ENCODE assay signal across 8 cellular contexts in genomic region chr17:81834831-81835267, GRCh38. TPM values are rescaled to one million over a fixed set of nuclear protein-coding genes. Genes with fewer than 3 reads are reported as not detected.
DNase-seq lines count a peak whose midpoint lies in the region; ATAC-seq and TF ChIP-seq lines count a peak whose summit lies in the region.

TSS of gene PPP1R27 (minus strand) at chr17:81835050. CDS start at chr17:81834953, 97 bp downstream.

- H3K4me3 Mint-ChIP-seq in IgD-negative memory B cell, result peak within 1 kb of the TSS; percentile 81 to 94 (median 86)

- POLR2A ChIA-PET in A673 (lab: Charles Lee; ENCODE audit: low non-redundant PET), result interaction anchor here (0.6 kb wide), 1 partner anchor 215 kb away, joined by 3 read pairs; no protein-coding TSS in a partner anchor

- H3K27ac ChIP-seq in A673 (ENCODE audit: low read depth, low read length, poor library complexity, severe bottlenecking) (peak within 1 kb of the TSS; percentile 98), breast epithelium (peak within 1 kb of the TSS; percentile 94 to 97), mucosa of rectum (ENCODE audit: low read depth in 2 of 2, low read length in 2 of 2) (peak within 1 kb of the TSS; percentile 86 to 93)

- H3K4me1 ChIP-seq in A673 (ENCODE audit: insufficient read depth, low read length, poor library complexity, severe bottlenecking), result peaks cover 9% of the 10 kb centered on the region
- peaks cover 4 to 16% of the 10 kb centered on the region in 2 donors for H3K4me1 ChIP-seq in breast epithelium
- peaks cover 11 to 16% of the 10 kb centered on the region in 2 donors for H3K4me1 ChIP-seq in mucosa of rectum (ENCODE audit: control insufficient read depth in 2 of 2, insufficient read depth in 2 of 2, low read length in 2 of 2)

- no peaks in the 10 kb centered on the region for H3K36me3 Mint-ChIP-seq in IgD-negative memory B cell

- peak within 1 kb of the TSS; percentile 85 to 94 for H3K9ac ChIP-seq in mucosa of rectum (ENCODE audit: low read depth in 1 of 2, low read length in 2 of 2)

- peaks cover 7 to 18% (median 14%) of the 10 kb centered on the region in 3 donors for H3K4me1 Mint-ChIP-seq in IgD-negative memory B cell

- H3K9me3 Mint-ChIP-seq in IgD-negative memory B cell, result no peaks in the 10 kb centered on the region

- intact Hi-C loops in A673 (cut with micrococcal nuclease; ENCODE audit: unreplicated experiment) (no loop called here), breast epithelium (cut with DNase I; ENCODE audit: low total_unique reads) (no loop called here)

- no peak for TF ChIP-seq POLR2A in breast epithelium (IDR thresholded peaks at IDR 0.05)

- no peaks in the 10 kb centered on the region for H3K27me3 Mint-ChIP-seq in IgD-negative memory B cell

- no peak for ATAC-seq in HG02870 (IDR thresholded peaks at IDR 0.05; ENCODE audit: unreplicated experiment)
- no peak for ATAC-seq in HG03521 (IDR thresholded peaks at IDR 0.05; ENCODE audit: unreplicated experiment)

- TF ChIP-seq CTCF in A673 (conservative IDR thresholded peaks at IDR 0.05; ENCODE audit: low read depth, low read length) (no peak), breast epithelium (IDR thresholded peaks at IDR 0.05) (no peak), GM10266 (IDR thresholded peaks at IDR 0.05; ENCODE audit: control insufficient read depth, insufficient read depth, low read depth, missing control alignments) (no peak)

- H3K27me3 ChIP-seq in A673 (replicated peaks; ENCODE audit: insufficient read depth, low read depth, low read length, poor library complexity), result no peaks in the 10 kb centered on the region
- H3K27me3 ChIP-seq in breast epithelium, result no peaks in the 10 kb centered on the region
- H3K27me3 ChIP-seq in mucosa of rectum (ENCODE audit: control insufficient read depth in 2 of 2, insufficient read depth in 2 of 2, low read length in 2 of 2), result no peaks in the 10 kb centered on the region

- no peaks in the 10 kb centered on the region for H3K9me3 ChIP-seq in A673 (ENCODE audit: low read depth, low read length, poor library complexity, severe bottlenecking)
- no peaks in the 10 kb centered on the region for H3K9me3 ChIP-seq in breast epithelium
- H3K9me3 ChIP-seq in mucosa of rectum (ENCODE audit: control insufficient read depth in 2 of 2, low read length in 2 of 2), result no peaks in the 10 kb centered on the region

- CTCF ChIA-PET in A673 (lab: Charles Lee), result no interaction called here

- BruUV-seq in A673 (replicated peaks; lab: Mats Ljungman, UMichigan), result no TSS peak

- no peaks in the 10 kb centered on the region for H3K36me3 ChIP-seq in A673 (ENCODE audit: insufficient read depth, low read length, poor library complexity, severe bottlenecking)
- H3K36me3 ChIP-seq in breast epithelium, result no peaks in the 10 kb centered on the region
- no peaks in the 10 kb centered on the region for H3K36me3 ChIP-seq in mucosa of rectum (ENCODE audit: control insufficient read depth in 2 of 2, insufficient read depth in 2 of 2, low read length in 2 of 2)

- DNase-seq in A673 (ENCODE audit: low spot score) (no peak), breast epithelium (ENCODE audit: low spot score in 2 of 2) (no peak), GM10266 (ENCODE audit: extremely low spot score) (no peak), iPS-NIHi11 (ENCODE audit: low spot score) (no peak)

- H3K4me3 ChIP-seq in A673 (ENCODE audit: low read depth, low read length, poor library complexity, severe bottlenecking) (peak within 1 kb of the TSS; percentile 76), breast epithelium (peak within 1 kb of the TSS; percentile 59 to 97 (median 82)), mucosa of rectum (ENCODE audit: low read length in 2 of 2) (peak within 1 kb of the TSS; percentile 67 to 75)

- peak within 1 kb of the TSS in 2 of 3 donors; percentile 91 to 92 for H3K27ac Mint-ChIP-seq in IgD-negative memory B cell

RNA-seq across cellular contexts. Expression of gene PPP1R27, which starts in this region (rescaled TPM):
- not detected in 2 replicates for total RNA-seq in A673 (2021)
- polyA plus RNA-seq in IgD-negative memory B cell, result not detected
- total RNA-seq in breast epithelium, result not detected
